ENCODE assay signal across 8 cellular contexts in genomic region chr11:127843483-127844396, GRCh38.
DNase-seq lines count a peak whose midpoint lies in the region; ATAC-seq and TF ChIP-seq lines count a peak whose summit lies in the region.

No MANE protein-coding gene starts in this region.

- TF ChIP-seq POLR2A in ovary (IDR thresholded peaks at IDR 0.05), result no peak
- TF ChIP-seq POLR2A in upper lobe of left lung (IDR thresholded peaks at IDR 0.05), result no peak

- DNase-seq in AG09319 (ENCODE audit: extremely low read depth, low read depth), result peak; percentile 24
- DNase-seq in NT2/D1 (ENCODE audit: low read depth, low spot score), result peak; percentile 66
- DNase-seq in activated T-cell treated with anti-CD3 and anti-CD28 coated beads, Interleukin-2, amount 50 U/mL, for 4 hours, result peak; percentile 36
- DNase-seq in fibroblast of villous mesenchyme (ENCODE audit: low read depth), result peak; percentile 35
- DNase-seq in ovary, result peak; percentile 18 to 57 (median 48)
- DNase-seq in upper lobe of left lung, result peak in 1 of 2 donors; percentile 40

- H3K36me3 ChIP-seq in NT2/D1 (ENCODE audit: insufficient read depth, insufficient read length, low read length) (no peaks in the 10 kb centered on the region), ovary (no peaks in the 10 kb centered on the region), upper lobe of left lung (no peaks in the 10 kb centered on the region)

- no peaks in the 10 kb centered on the region for H3K36me3 Mint-ChIP-seq in activated T-cell treated with anti-CD3 and anti-CD28 coated beads, Interleukin-2, amount 50 U/mL, for 4 hours (ENCODE audit: insufficient read depth)

- H3K4me1 ChIP-seq in NT2/D1 (ENCODE audit: insufficient read depth, insufficient read length), result no peaks in the 10 kb centered on the region
- no peaks in the 10 kb centered on the region for H3K4me1 ChIP-seq in ovary (ENCODE audit: insufficient read depth)
- no peaks in the 10 kb centered on the region for H3K4me1 ChIP-seq in upper lobe of left lung

- intact Hi-C loops in ovary (cut with DNase I), result no loop called here

- H3K4me3 ChIP-seq in NT2/D1 (ENCODE audit: insufficient read length, low read depth) (no peak overlapping the region), fibroblast of villous mesenchyme (ENCODE audit: low read depth, low read length) (no peak overlapping the region), ovary (no peak overlapping the region), upper lobe of left lung (no peak overlapping the region)

- no peaks in the 10 kb centered on the region for H3K9me3 ChIP-seq in NT2/D1 (ENCODE audit: insufficient read depth, low read length)
- H3K9me3 ChIP-seq in ovary, result no peaks in the 10 kb centered on the region
- H3K9me3 ChIP-seq in upper lobe of left lung, result no peaks in the 10 kb centered on the region

- 31 to 39% (median 35%) methylated on average over 12 of the region's 12 CpGs for WGBS in ovary, 3 donors
- 34 to 43% methylated on average over 12 of the region's 12 CpGs for WGBS in upper lobe of left lung, 2 donors

- H3K9ac ChIP-seq in NT2/D1 (ENCODE audit: insufficient read length, low read depth), result no peak overlapping the region

- no peak overlapping the region for H3K4me3 Mint-ChIP-seq in activated T-cell treated with anti-CD3 and anti-CD28 coated beads, Interleukin-2, amount 50 U/mL, for 4 hours

- TF ChIP-seq CTCF in AG09319 (IDR thresholded peaks at IDR 0.05; ENCODE audit: low read depth, low read length), result peak; percentile 66
- peak; percentile 54 for TF ChIP-seq CTCF in fibroblast of villous mesenchyme (IDR thresholded peaks at IDR 0.05; ENCODE audit: insufficient read depth, low read depth, low read length)
- no peak for TF ChIP-seq CTCF in ovary (IDR thresholded peaks at IDR 0.05)
- TF ChIP-seq CTCF in upper lobe of left lung (IDR thresholded peaks at IDR 0.05), result peak in 4 of 6 experiments; percentile 14 to 40 (median 18)

- H3K9me3 Mint-ChIP-seq in activated T-cell treated with anti-CD3 and anti-CD28 coated beads, Interleukin-2, amount 50 U/mL, for 4 hours, result no peaks in the 10 kb centered on the region

- peaks cover 9% of the 10 kb centered on the region for H3K27me3 Mint-ChIP-seq in activated T-cell treated with anti-CD3 and anti-CD28 coated beads, Interleukin-2, amount 50 U/mL, for 4 hours (ENCODE audit: low read depth)

- no peak overlapping the region for H3K27ac ChIP-seq in ovary
- H3K27ac ChIP-seq in upper lobe of left lung, result no peak overlapping the region

- no peaks in the 10 kb centered on the region for H3K4me1 Mint-ChIP-seq in activated T-cell treated with anti-CD3 and anti-CD28 coated beads, Interleukin-2, amount 50 U/mL, for 4 hours (ENCODE audit: low read depth)

- ATAC-seq in GM18909 (IDR thresholded peaks at IDR 0.05; ENCODE audit: poor library complexity, unreplicated experiment), result peak; percentile 77
- ATAC-seq in HG03520 (IDR thresholded peaks at IDR 0.05; ENCODE audit: unreplicated experiment), result peak; percentile 62
- ATAC-seq in activated T-cell treated with anti-CD3 and anti-CD28 coated beads, Interleukin-2, amount 50 U/mL, for 4 hours, result peak in 1 of 2 donors; percentile 43
- peak in 1 of 2 donors; percentile 53 for ATAC-seq in upper lobe of left lung (ENCODE audit: low FRiP score in 2 of 2)

- no peaks in the 10 kb centered on the region for H3K27me3 ChIP-seq in NT2/D1 (ENCODE audit: insufficient read depth, insufficient read length)
- H3K27me3 ChIP-seq in ovary, result no peaks in the 10 kb centered on the region
- H3K27me3 ChIP-seq in upper lobe of left lung, result no peaks in the 10 kb centered on the region

- TF ChIP-seq EP300 in ovary (IDR thresholded peaks at IDR 0.05) (no peak), upper lobe of left lung (IDR thresholded peaks at IDR 0.05) (no peak)

Comparison
In these comparisons a context has a peak if more than half of its experiments do, and no peak if none do; other contexts are left out.
1. CTCF ChIP-seq: peak in AG09319 (single experiment), fibroblast of villous mesenchyme (single experiment) and upper lobe of left lung (4 of 6); none in ovary (0 of 3).